ENCODE assay signal across 10 cellular contexts in genomic region chr2:20049631-20050030, GRCh38. TPM values are rescaled to one million over a fixed set of nuclear protein-coding genes. Genes with fewer than 3 reads are reported as not detected.
DNase-seq lines count a peak whose midpoint lies in the region; ATAC-seq and TF ChIP-seq lines count a peak whose summit lies in the region.
"Had no signal": no experiment of that assay in that cellular context is flagged by ENCODE, and none has a peak within 500 bp of the region (broad histone marks: within the 10 kb centered on the region; RNA-seq: fewer than 3 reads in every experiment).

No MANE protein-coding gene starts in this region.

- no peaks in the 10 kb centered on the region for H3K27me3 Mint-ChIP-seq in HFFc6 (ENCODE audit: insufficient read depth)
- H3K27me3 Mint-ChIP-seq: activated naive CD8-positive, alpha-beta T cell treated with anti-CD3 and anti-CD28 coated beads, Interleukin-2, amount 10 ng/mL, durations not matched to agents 7 days and 5 days had no signal

- H3K27ac ChIP-seq in temporal lobe (ENCODE audit: low read depth, low read length), result peak overlapping the region; percentile 13
- H3K27ac ChIP-seq: 22Rv1 had no signal

- H3K9me3 Mint-ChIP-seq in HFFc6, result no peaks in the 10 kb centered on the region
- H3K9me3 Mint-ChIP-seq: activated naive CD8-positive, alpha-beta T cell treated with anti-CD3 and anti-CD28 coated beads, Interleukin-2, amount 10 ng/mL, durations not matched to agents 7 days and 5 days had no signal

- H3K4me3 ChIP-seq in iPS-11a (ENCODE audit: low read depth, low read length), result peak overlapping the region; percentile 94

- peaks cover 39% of the 10 kb centered on the region for H3K4me1 Mint-ChIP-seq in HFFc6 (ENCODE audit: low read depth)

- DNase-seq in NCI-H1105 treated with DMSO at 0.1 percent for 48 hours (lab: John Stamatoyannopoulos, UW) (peak; percentile 52), NCI-H1105 (lab: John Stamatoyannopoulos, UW) (no peak), SKM-1 treated with dmso at 0.1 percent for 144 hours (lab: John Stamatoyannopoulos, UW; ENCODE audit: unreplicated experiment) (peak; percentile 49), HFFc6 (no peak)
- no peak for DNase-seq in activated CD8-positive, alpha-beta memory T cell treated with anti-CD3 and anti-CD28 coated beads for 24 hours
- DNase-seq: activated naive CD8-positive, alpha-beta T cell treated with anti-CD3 and anti-CD28 coated beads, Interleukin-2, amount 10 ng/mL, durations not matched to agents 7 days and 5 days had no signal

- peaks cover 8% of the 10 kb centered on the region; the same call in 1 of the 2 replicates for H3K36me3 Mint-ChIP-seq in HFFc6 (ENCODE audit: low read depth)
- H3K36me3 Mint-ChIP-seq: activated naive CD8-positive, alpha-beta T cell treated with anti-CD3 and anti-CD28 coated beads, Interleukin-2, amount 10 ng/mL, durations not matched to agents 7 days and 5 days had no signal

- no peak overlapping the region for H3K27ac Mint-ChIP-seq in HFFc6
- H3K27ac Mint-ChIP-seq: activated naive CD8-positive, alpha-beta T cell treated with anti-CD3 and anti-CD28 coated beads, Interleukin-2, amount 10 ng/mL, durations not matched to agents 7 days and 5 days had no signal

- no peak overlapping the region for H3K4me3 Mint-ChIP-seq in HFFc6
- H3K4me3 Mint-ChIP-seq: activated naive CD8-positive, alpha-beta T cell treated with anti-CD3 and anti-CD28 coated beads, Interleukin-2, amount 10 ng/mL, durations not matched to agents 7 days and 5 days had no signal

- no peak for ATAC-seq in GM19395 (IDR thresholded peaks at IDR 0.05; ENCODE audit: unreplicated experiment)

- TF ChIP-seq CTCF in HFFc6 (IDR thresholded peaks at IDR 0.05), result no peak

RNA-seq across cellular contexts. Expression of gene LAPTM4A, which starts 1.8 kb away (rescaled TPM):
- total RNA-seq in temporal lobe, result 41.6 TPM
- 100 to 1,000 TPM; 218 to 254 (median 240) TPM for total RNA-seq in HFFc6 (2021; fragmentation: NEBNext Ultra II Directional; extraction: Animal tissue kit (Norgen Biotek cat#: 25700))

RNA-seq across cellular contexts. Expression of gene MATN3, which starts 37.2 kb away (rescaled TPM):
- 2.0 TPM for total RNA-seq in temporal lobe
- 1 to 10 TPM in 5 of 6 experiments, under 1 TPM in 1; 0.69 to 1.5 (median 1.2) TPM for total RNA-seq in HFFc6 (2021; fragmentation: NEBNext Ultra II Directional; extraction: Animal tissue kit (Norgen Biotek cat#: 25700))
- total RNA-seq: activated naive CD8-positive, alpha-beta T cell treated with anti-CD3 and anti-CD28 coated beads, Interleukin-2, amount 10 ng/mL, durations not matched to agents 7 days and 5 days had no signal

RNA-seq across cellular contexts. Expression of gene WDR35, which starts 59.7 kb away (rescaled TPM):
- total RNA-seq in temporal lobe, result 19.2 TPM
- 1 to 10 TPM; 4.5 to 5.4 (median 5.2) TPM for total RNA-seq in HFFc6 (2021; fragmentation: NEBNext Ultra II Directional; extraction: Animal tissue kit (Norgen Biotek cat#: 25700))

Comparison
In these comparisons a context has a peak if more than half of its experiments do, and no peak if none do; other contexts are left out.
1. DNase-seq: peak in NCI-H1105 treated with DMSO at 0.1 percent for 48 hours (single experiment) and SKM-1 treated with dmso at 0.1 percent for 144 hours (single experiment); none in NCI-H1105 (single experiment), activated CD8-positive, alpha-beta memory T cell treated with anti-CD3 and anti-CD28 coated beads for 24 hours (single experiment) and HFFc6 (single experiment).